In the genomic region with DNA sequence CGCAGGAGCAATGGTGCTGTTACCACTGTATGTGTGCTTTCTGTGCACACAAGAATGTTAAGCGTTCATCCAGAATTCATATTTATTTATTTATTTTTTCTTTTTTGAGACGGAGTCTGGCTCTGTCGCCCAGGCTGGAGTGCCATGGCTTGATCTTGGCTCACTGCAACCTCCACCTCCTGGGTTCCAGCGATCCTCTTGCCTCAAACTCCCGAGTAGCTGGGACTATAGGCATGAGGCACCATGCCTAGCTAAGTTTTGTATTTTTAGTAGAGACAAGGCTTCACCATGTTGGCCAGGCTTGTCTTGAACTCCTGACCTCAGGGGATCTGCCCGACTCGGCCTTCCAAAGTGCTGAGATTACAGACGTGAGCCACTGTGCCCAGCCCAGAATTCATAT, we compare ENCODE assay signal across 8 cellular contexts.
DNase-seq lines count a peak whose midpoint lies in the region; ATAC-seq and TF ChIP-seq lines count a peak whose summit lies in the region.
"Not testable (repeated sequence)": the region's sequence is repeated elsewhere in the genome, so short reads cannot be mapped to it uniquely, and the experiment has no call there.

No MANE protein-coding gene starts in this region.

- H2AK5ac ChIP-seq in trophoblast cell (ENCODE audit: low read length) = peak overlapping the region; percentile 5

- TF ChIP-seq CTCF in HCT116 (IDR thresholded peaks at IDR 0.05 in 2 of 3, conservative IDR thresholded peaks at IDR 0.05 in 1 of 3; ENCODE audit: borderline replicate concordance in 1 of 3, insufficient read depth in 1 of 3, low read depth in 2 of 3, low read length in 2 of 3); brain microvascular endothelial cell (IDR thresholded peaks at IDR 0.05; ENCODE audit: low read depth, low read length, missing control alignments); fibroblast of lung (conservative IDR thresholded peaks at IDR 0.05 in 1 of 2, IDR thresholded peaks at IDR 0.05 in 1 of 2; ENCODE audit: low read depth in 1 of 2, low read length in 2 of 2); right lobe of liver (IDR thresholded peaks at IDR 0.05): not testable (repeated sequence)

- H4K20me1 ChIP-seq in HCT116 (ENCODE audit: insufficient read depth); fibroblast of lung (ENCODE audit: control insufficient read depth, extremely low read depth, insufficient read depth, low read length): not testable (repeated sequence)

- not testable (repeated sequence) for BruUV-seq in HCT116 (replicated peaks; lab: Mats Ljungman, UMichigan)

- not testable (repeated sequence) for H3K23ac ChIP-seq in trophoblast cell (ENCODE audit: low read length)

- H3K4ac ChIP-seq in trophoblast cell (ENCODE audit: low read depth, low read length) = peak overlapping the region; percentile 86

- H3K4me1 ChIP-seq in HCT116 (ENCODE audit: control insufficient read depth in 1 of 2, insufficient read depth in 2 of 2, low read length in 2 of 2) (peaks cover 81 to 87% of the 10 kb centered on the region in 2 experiments), SJSA1 (replicated peaks) (peaks cover 39% of the 10 kb centered on the region), fibroblast of lung (ENCODE audit: control insufficient read depth, extremely low read depth, insufficient read depth, low read length) (peaks cover 20% of the 10 kb centered on the region), right lobe of liver (peaks cover 0 to 26% (median 11%) of the 10 kb centered on the region in 4 donors)
- not testable (repeated sequence) for H3K4me1 ChIP-seq in trophoblast cell (ENCODE audit: control insufficient read depth in 1 of 2, insufficient read depth in 2 of 2, low read length in 2 of 2); stomach smooth muscle (ENCODE audit: control insufficient read depth, insufficient read depth, low read length); aorta (ENCODE audit: control insufficient read depth in 1 of 2, insufficient read depth in 2 of 2, low read length in 2 of 2)

- not testable (repeated sequence) for H3K27me3 ChIP-seq in HCT116 (ENCODE audit: insufficient read depth, low read length); SJSA1 (replicated peaks); brain microvascular endothelial cell (replicated peaks); fibroblast of lung (ENCODE audit: control insufficient read depth, insufficient read depth, low read length); right lobe of liver; trophoblast cell (ENCODE audit: insufficient read depth, low read length); stomach smooth muscle (ENCODE audit: control insufficient read depth in 1 of 2, insufficient read depth in 2 of 2, low read length in 2 of 2); aorta (ENCODE audit: control insufficient read depth in 1 of 2, insufficient read depth in 2 of 2, low read length in 1 of 2)

- H3K9ac ChIP-seq in HCT116 (ENCODE audit: low read length) (peak overlapping the region; percentile 58), stomach smooth muscle (ENCODE audit: low read length in 2 of 2) (peak overlapping the region in 1 of 2 donors; percentile 34)
- H3K9ac ChIP-seq in fibroblast of lung (ENCODE audit: insufficient read depth, low read length); trophoblast cell (ENCODE audit: low read length): not testable (repeated sequence)

- peaks cover 25% of the 10 kb centered on the region for H3K79me2 ChIP-seq in HCT116 (ENCODE audit: insufficient read depth, low read length)
- H3K79me2 ChIP-seq in fibroblast of lung (ENCODE audit: control insufficient read depth, insufficient read depth, low read length); trophoblast cell (ENCODE audit: control insufficient read depth, insufficient read depth, low read length, poor library complexity): not testable (repeated sequence)

- peak overlapping the region; percentile 21 for H2BK5ac ChIP-seq in trophoblast cell (ENCODE audit: low read depth, low read length, poor library complexity)

- not testable (repeated sequence) for H3K9me3 ChIP-seq in HCT116 (ENCODE audit: control insufficient read depth in 1 of 2, insufficient read depth in 1 of 2, low read depth in 1 of 2, low read length in 2 of 2); SJSA1 (replicated peaks); fibroblast of lung (ENCODE audit: control insufficient read depth, insufficient read depth, low read depth, low read length); right lobe of liver; trophoblast cell (ENCODE audit: insufficient read depth, low read depth, low read length); stomach smooth muscle (ENCODE audit: control insufficient read depth in 2 of 2, low read length in 2 of 2); aorta (ENCODE audit: control insufficient read depth, low read length)

- not testable (repeated sequence) for H3K9me2 ChIP-seq in HCT116 (ENCODE audit: insufficient read depth)

- H3K18ac ChIP-seq in trophoblast cell (ENCODE audit: low read length) = peak overlapping the region; percentile 29

- H3K14ac ChIP-seq in trophoblast cell (ENCODE audit: low read length) = peak overlapping the region; percentile 79

- not testable (repeated sequence) for H2AFZ ChIP-seq in HCT116 (ENCODE audit: low read depth, low read length, poor library complexity, severe bottlenecking); fibroblast of lung (ENCODE audit: low read length)
- H2AFZ ChIP-seq in trophoblast cell (ENCODE audit: insufficient read depth, low read length, poor library complexity) = peak overlapping the region; percentile 52

- WGBS in right lobe of liver (ENCODE audit: insufficient coverage, low coverage, low lambda C conversion rate, missing lambda C conversion rate) = 68% methylated on average over 9 of the region's 9 CpGs
- no CpG with 5 or more reads among the region's 9 CpGs for WGBS in trophoblast cell (ENCODE audit: extremely low coverage, insufficient coverage, insufficient read length)
- 3 to 10% methylated on average over 9 of the region's 9 CpGs for WGBS in aorta, 2 donors

- not testable (repeated sequence) for TF ChIP-seq RAD21 in HCT116 (IDR thresholded peaks at IDR 0.05; ENCODE audit: low read depth)

- peak overlapping the region; percentile 32 for H2BK12ac ChIP-seq in trophoblast cell (ENCODE audit: low read length)

- H2BK120ac ChIP-seq in trophoblast cell (ENCODE audit: insufficient read depth, low read length, poor library complexity) = peak overlapping the region; percentile 80

- H3K36me3 ChIP-seq in HCT116 (ENCODE audit: control insufficient read depth in 1 of 2, insufficient read depth in 2 of 2, low read length in 2 of 2); SJSA1; brain microvascular endothelial cell (replicated peaks); fibroblast of lung (ENCODE audit: control insufficient read depth, insufficient read depth, low read length); right lobe of liver; trophoblast cell (ENCODE audit: control insufficient read depth in 1 of 2, insufficient read depth in 2 of 2, low read length in 2 of 2); stomach smooth muscle (ENCODE audit: control insufficient read depth in 2 of 2, insufficient read depth in 2 of 2, low read length in 2 of 2); aorta (ENCODE audit: control insufficient read depth in 1 of 2, insufficient read depth in 2 of 2, low read length in 1 of 2): not testable (repeated sequence)

- RAD21 ChIA-PET in HCT116 (lab: Charles Lee; ENCODE audit: low non-redundant PET in 1 of 2, low total read pairs in 2 of 2, uncharacterized antibody in 2 of 2, unreplicated experiment in 2 of 2) = interaction anchor here in 1 of 2 experiments (0.6 kb wide), 1 partner anchor 484 kb away, joined by 4 read pairs; a partner anchor contains a TSS

- not testable (repeated sequence) for H3K4me3 ChIP-seq in HCT116 (replicated peaks in 1 of 2; ENCODE audit: low read depth in 1 of 2, low read length in 2 of 2); SJSA1; brain microvascular endothelial cell (ENCODE audit: low read depth, low read length); fibroblast of lung (replicated peaks in 1 of 4; ENCODE audit: control extremely low read depth in 1 of 4, insufficient read depth in 1 of 4, low read depth in 3 of 4, low read length in 4 of 4); right lobe of liver; trophoblast cell (ENCODE audit: low read depth, low read length); stomach smooth muscle (ENCODE audit: low read length in 2 of 2)
- H3K4me3 ChIP-seq in aorta (ENCODE audit: low read length in 2 of 2) = peak overlapping the region in 1 of 2 donors; percentile 34

- H4K91ac ChIP-seq in trophoblast cell (ENCODE audit: low read depth, low read length) = peak overlapping the region; percentile 80

- CTCF ChIA-PET in HCT116 (lab: Charles Lee) = interaction anchor here (0.8 kb wide), 1 partner anchor 34 kb away, joined by 3 read pairs; no protein-coding TSS in a partner anchor

- TF ChIP-seq POLR2A in HCT116 (IDR thresholded peaks at IDR 0.05; ENCODE audit: borderline replicate concordance, extremely low read depth, insufficient read depth, insufficient read length); right lobe of liver (IDR thresholded peaks at IDR 0.05): not testable (repeated sequence)

- ATAC-seq in HCT116 = not testable (repeated sequence)
- peak in 1 of 4 donors; percentile 9 for ATAC-seq in right lobe of liver
- ATAC-seq in aorta (ENCODE audit: low FRiP score) = peak; percentile 43

- peak overlapping the region; percentile 64 for H3K4me2 ChIP-seq in HCT116 (ENCODE audit: low read length)
- H3K4me2 ChIP-seq in fibroblast of lung (ENCODE audit: extremely low read depth, insufficient read depth, low read length) = peak overlapping the region; percentile 74
- not testable (repeated sequence) for H3K4me2 ChIP-seq in trophoblast cell (ENCODE audit: low read length)

- H3K27ac ChIP-seq in HCT116 (ENCODE audit: low read depth, low read length) (peak overlapping the region; percentile 100), SJSA1 (peak overlapping the region; percentile 49), brain microvascular endothelial cell (peak overlapping the region; percentile 94), fibroblast of lung (ENCODE audit: insufficient read depth, low read length) (peak overlapping the region; percentile 49), right lobe of liver (peak overlapping the region; percentile 73 to 88 (median 84)), trophoblast cell (ENCODE audit: low read depth, low read length) (peak overlapping the region; percentile 40), stomach smooth muscle (ENCODE audit: low read length) (peak overlapping the region; percentile 31), aorta (ENCODE audit: low read depth in 1 of 2, low read length in 2 of 2) (peak overlapping the region; percentile 72 to 95)

- POLR2A ChIA-PET in HCT116 (lab: Charles Lee) = interaction anchor here (0.9 to 3.0 kb wide), 5 partner anchors 10 to 74 kb away, joined by 3 to 13 read pairs (median 6); no protein-coding TSS in a partner anchor

- H4K12ac ChIP-seq in trophoblast cell (ENCODE audit: low read depth, low read length) = not testable (repeated sequence)

- not testable (repeated sequence) for H3K79me1 ChIP-seq in trophoblast cell (ENCODE audit: low read length)

- in situ Hi-C loops in brain microvascular endothelial cell (cut with HindIII; ENCODE audit: low pct_ligation_motif_present, low sequenced_read_pairs) = not testable (repeated sequence)

- H4K8ac ChIP-seq in trophoblast cell (ENCODE audit: low read depth, low read length) = peak overlapping the region; percentile 70

- not testable (repeated sequence) for DNase-seq in HCT116 (ENCODE audit: low read depth, low spot score); brain microvascular endothelial cell; right lobe of liver; trophoblast cell; aorta
- peak in 1 of 2 experiments; percentile 75 for DNase-seq in SJSA1 (ENCODE audit: low read depth in 1 of 2, low spot score in 2 of 2)
- DNase-seq in fibroblast of lung (ENCODE audit: low read depth in 2 of 2) = peak in 1 of 2 donors; percentile 27

- intact Hi-C loops in HCT116 (cut with micrococcal nuclease) = loop anchor here (10.0 kb wide), 1 partner anchor 190 kb away; no protein-coding TSS in a partner anchor
- intact Hi-C loops in right lobe of liver (cut with DNase I) = not testable (repeated sequence)
- intact Hi-C loops in aorta (cut with DNase I) = loop anchor here in 1 of 2 donors (5.0 kb wide), 3 partner anchors 92 to 188 kb away; no protein-coding TSS in a partner anchor

Comparison
In these comparisons a context has a peak if more than half of its experiments do, and no peak if none do; other contexts are left out.
1. H3K27ac ChIP-seq: peak in every context shown above with its lines; median percentile 100 in HCT116; 94 in brain microvascular endothelial cell; 84 in right lobe of liver; 84 in aorta; 49 in SJSA1; 49 in fibroblast of lung; 40 in trophoblast cell; 31 in stomach smooth muscle.